In the genomic region with DNA sequence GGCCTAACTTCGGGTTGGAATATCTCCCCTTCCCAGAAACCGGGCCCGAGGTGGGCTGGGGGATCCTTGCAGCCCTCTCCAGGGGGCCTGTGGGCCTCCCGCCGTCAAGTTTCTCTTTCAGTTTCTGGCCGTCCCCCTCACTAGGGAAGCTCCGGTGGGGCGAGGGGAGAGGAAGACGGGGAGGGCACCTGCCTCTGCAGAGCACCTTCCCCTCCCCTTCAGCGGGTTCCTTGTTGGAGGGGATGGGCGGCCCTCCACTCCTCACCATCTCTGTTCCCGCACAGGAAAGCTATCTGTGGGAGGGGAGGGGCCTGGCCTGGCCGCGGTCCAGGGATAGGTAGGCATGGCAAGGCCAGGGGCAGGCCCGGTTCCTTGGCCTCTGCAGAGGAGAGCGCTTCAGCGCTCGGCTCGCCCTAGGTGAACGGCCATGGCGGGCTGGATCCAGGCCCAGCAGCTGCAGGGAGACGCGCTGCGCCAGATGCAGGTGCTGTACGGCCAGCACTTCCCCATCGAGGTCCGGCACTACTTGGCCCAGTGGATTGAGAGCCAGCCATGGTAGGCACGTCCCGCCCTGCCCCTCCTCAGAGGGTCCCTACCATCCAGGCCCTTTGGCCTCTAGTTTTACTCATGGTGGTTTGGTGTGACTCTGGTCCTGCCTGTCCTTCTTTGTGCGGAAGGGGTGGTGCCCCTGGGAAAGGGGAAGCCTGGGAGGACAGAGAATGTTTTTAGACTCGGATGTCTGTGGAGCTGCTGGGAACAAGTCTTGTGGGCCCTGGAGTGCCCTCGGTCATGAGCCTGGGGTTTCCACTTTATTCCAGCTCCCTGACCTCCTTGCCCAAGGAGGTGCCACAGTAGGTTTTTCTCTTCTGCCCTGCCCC, we compare ENCODE assay signal across 8 cellular contexts. TPM values are rescaled to one million over a fixed set of nuclear protein-coding genes. Genes with fewer than 3 reads are reported as not detected.
A peak's percentile ranks its signal among the peaks of the same experiment; 100 is the strongest.
DNase-seq lines count a peak whose midpoint lies in the region; ATAC-seq and TF ChIP-seq lines count a peak whose summit lies in the region.

No MANE protein-coding gene starts in this region.

- no peaks in the 10 kb centered on the region for H3K9me3 Mint-ChIP-seq in CD14-positive monocyte
- H3K9me3 Mint-ChIP-seq in activated CD4-positive, alpha-beta memory T cell treated with anti-CD3 and anti-CD28 coated beads, Interleukin-2, amount 10 ng/mL, durations not matched to agents 7 days and 5 days = no peaks in the 10 kb centered on the region

- H3K27ac Mint-ChIP-seq in CD14-positive monocyte = peak overlapping the region; percentile 88 to 95 (median 91)
- peak overlapping the region; percentile 84 for H3K27ac Mint-ChIP-seq in activated CD4-positive, alpha-beta memory T cell treated with anti-CD3 and anti-CD28 coated beads, Interleukin-2, amount 10 ng/mL, durations not matched to agents 7 days and 5 days

- no peaks in the 10 kb centered on the region for H3K9me3 ChIP-seq in esophagus squamous epithelium
- no peaks in the 10 kb centered on the region for H3K9me3 ChIP-seq in ovary

- peaks cover 65% of the 10 kb centered on the region for H3K4me1 Mint-ChIP-seq in CD14-positive monocyte
- peaks cover 57% of the 10 kb centered on the region for H3K4me1 Mint-ChIP-seq in activated CD4-positive, alpha-beta memory T cell treated with anti-CD3 and anti-CD28 coated beads, Interleukin-2, amount 10 ng/mL, durations not matched to agents 7 days and 5 days

- peaks cover 0 to 3% (median 0%) of the 10 kb centered on the region in 3 donors for H3K27me3 Mint-ChIP-seq in CD14-positive monocyte (ENCODE audit: low read depth in 3 of 3)
- no peaks in the 10 kb centered on the region for H3K27me3 Mint-ChIP-seq in activated CD4-positive, alpha-beta memory T cell treated with anti-CD3 and anti-CD28 coated beads, Interleukin-2, amount 10 ng/mL, durations not matched to agents 7 days and 5 days

- H3K36me3 ChIP-seq in esophagus squamous epithelium = peaks cover 0 to 27% (median 0%) of the 10 kb centered on the region in 3 donors
- H3K36me3 ChIP-seq in ovary = no peaks in the 10 kb centered on the region

- TF ChIP-seq EP300 in ovary (IDR thresholded peaks at IDR 0.05) = no peak

- peak overlapping the region; percentile 92 to 95 for H3K4me3 Mint-ChIP-seq in CD14-positive monocyte
- peak overlapping the region; percentile 89 for H3K4me3 Mint-ChIP-seq in activated CD4-positive, alpha-beta memory T cell treated with anti-CD3 and anti-CD28 coated beads, Interleukin-2, amount 10 ng/mL, durations not matched to agents 7 days and 5 days

- TF ChIP-seq POLR2A in esophagus squamous epithelium (IDR thresholded peaks at IDR 0.05) (no peak), ovary (IDR thresholded peaks at IDR 0.05) (no peak)

- peak; percentile 22 for ATAC-seq in HG03159 (IDR thresholded peaks at IDR 0.05; ENCODE audit: unreplicated experiment)

- POLR2A ChIA-PET in activated CD4-positive, alpha-beta memory T cell treated with anti-CD3 and anti-CD28 coated beads, Interleukin-2, amount 10 ng/mL, durations not matched to agents 7 days and 5 days (lab: Charles Lee) = interaction anchor here (0.8 to 11.7 kb wide), 23 partner anchors 13 to 323 kb away, joined by 3 to 193 read pairs (median 4); a partner anchor contains a TSS

- peak overlapping the region; percentile 79 to 94 (median 87) for H3K27ac ChIP-seq in esophagus squamous epithelium
- peak overlapping the region; percentile 63 to 87 for H3K27ac ChIP-seq in ovary

- no peak for TF ChIP-seq CTCF in CD14-positive monocyte (IDR thresholded peaks at IDR 0.05)
- TF ChIP-seq CTCF in esophagus squamous epithelium (IDR thresholded peaks at IDR 0.05) = no peak
- no peak for TF ChIP-seq CTCF in ovary (IDR thresholded peaks at IDR 0.05)

- CTCF ChIA-PET in activated CD4-positive, alpha-beta memory T cell treated with anti-CD3 and anti-CD28 coated beads, Interleukin-2, amount 10 ng/mL, durations not matched to agents 7 days and 5 days (lab: Charles Lee) = interaction anchor here (1.0 to 3.2 kb wide), 4 partner anchors 20 to 67 kb away, joined by 3 to 27 read pairs (median 4); no protein-coding TSS in a partner anchor

- H3K36me3 Mint-ChIP-seq in CD14-positive monocyte = peaks cover 32 to 46% of the 10 kb centered on the region in 2 donors
- peaks cover 26% of the 10 kb centered on the region for H3K36me3 Mint-ChIP-seq in activated CD4-positive, alpha-beta memory T cell treated with anti-CD3 and anti-CD28 coated beads, Interleukin-2, amount 10 ng/mL, durations not matched to agents 7 days and 5 days (ENCODE audit: low read depth)

- H3K4me3 ChIP-seq in esophagus squamous epithelium = peak overlapping the region; percentile 55 to 85 (median 62)
- peak overlapping the region; percentile 70 for H3K4me3 ChIP-seq in ovary

- DNase-seq in CD14-positive monocyte (ENCODE audit: low spot score) (no peak), esophagus squamous epithelium (lab: John Stamatoyannopoulos, UW) (no peak), ovary (peak; percentile 53 to 70 (median 64)), hepatic stellate cell (ENCODE audit: low spot score) (no peak), globus pallidus (ENCODE audit: low spot score) (no peak), SIG-M5 (lab: John Stamatoyannopoulos, UW) (no peak)
- DNase-seq in activated CD4-positive, alpha-beta memory T cell treated with anti-CD3 and anti-CD28 coated beads, Interleukin-2, amount 10 ng/mL, durations not matched to agents 7 days and 5 days = peak; percentile 54

- H3K27me3 ChIP-seq in esophagus squamous epithelium = no peaks in the 10 kb centered on the region
- H3K27me3 ChIP-seq in ovary = no peaks in the 10 kb centered on the region

- intact Hi-C loops in CD14-positive monocyte (cut with micrococcal nuclease) = loop anchor here (2.0 to 5.0 kb wide), 3 partner anchors 16 to 67 kb away; no protein-coding TSS in a partner anchor
- intact Hi-C loops in esophagus squamous epithelium (cut with DNase I) = no loop called here
- intact Hi-C loops in ovary (cut with DNase I) = loop anchor here in 1 of 4 donors (5.0 kb wide), 1 partner anchor 1348 kb away; no protein-coding TSS in a partner anchor

- H3K4me1 ChIP-seq in esophagus squamous epithelium (peaks cover 34 to 64% (median 35%) of the 10 kb centered on the region in 3 donors), ovary (ENCODE audit: insufficient read depth) (peaks cover 14% of the 10 kb centered on the region)

- WGBS in esophagus squamous epithelium, 2 donors = 40 to 73% methylated on average over 2 to 5 of the region's 32 CpGs
- WGBS in ovary, 3 donors = 46 to 63% (median 59%) methylated on average over 32 of the region's 32 CpGs

RNA-seq across cellular contexts. Expression of a gene that starts 0.9 kb away (rescaled TPM):
- polyA plus RNA-seq in CD14-positive monocyte = 10 to 100 TPM; 30.5 to 49.8 TPM
- total RNA-seq in activated CD4-positive, alpha-beta memory T cell treated with anti-CD3 and anti-CD28 coated beads, Interleukin-2, amount 10 ng/mL, durations not matched to agents 7 days and 5 days = 10 to 100 TPM; 88.4 to 96.7 TPM
- total RNA-seq in esophagus squamous epithelium = 10 to 100 TPM in 3 of 4 donors, 1 to 10 TPM in 1; 7.3 to 34.3 (median 14.0) TPM
- total RNA-seq in ovary = 10 to 100 TPM; 43.1 to 82.8 (median 51.6) TPM
- polyA plus RNA-seq in ovary = 10 to 100 TPM; 19.5 to 22.2 TPM

RNA-seq across cellular contexts. Expression of a gene that starts 13.0 kb away (rescaled TPM):
- polyA plus RNA-seq in CD14-positive monocyte (10 to 100 TPM; 28.5 to 47.9 TPM), ovary (100 to 1,000 TPM in 1 of 2 donors, 10 to 100 TPM in 1; 66.1 to 108 TPM)
- 100 to 1,000 TPM; 163 to 171 TPM for total RNA-seq in activated CD4-positive, alpha-beta memory T cell treated with anti-CD3 and anti-CD28 coated beads, Interleukin-2, amount 10 ng/mL, durations not matched to agents 7 days and 5 days
- total RNA-seq in esophagus squamous epithelium (10 to 100 TPM; 17.9 to 57.6 (median 19.5) TPM), ovary (100 to 1,000 TPM in 4 of 7 donors, 10 to 100 TPM in 3; 66.7 to 176 (median 128) TPM)

Comparison
In these comparisons a context has a peak if more than half of its experiments do, and no peak if none do; other contexts are left out.
1. DNase-seq: peak in activated CD4-positive, alpha-beta memory T cell treated with anti-CD3 and anti-CD28 coated beads, Interleukin-2, amount 10 ng/mL, durations not matched to agents 7 days and 5 days (single experiment) and ovary (5 of 5); none in CD14-positive monocyte (single experiment), esophagus squamous epithelium (single experiment), hepatic stellate cell (single experiment), globus pallidus (single experiment) and SIG-M5 (single experiment).